ENCODE assay signal across 8 cellular contexts in genomic region chr4:152937535-152938236, GRCh38. TPM values are rescaled to one million over a fixed set of nuclear protein-coding genes. Genes with fewer than 3 reads are reported as not detected.
DNase-seq lines count a peak whose midpoint lies in the region; ATAC-seq and TF ChIP-seq lines count a peak whose summit lies in the region.

No MANE protein-coding gene starts in this region.

- H3K36me3 ChIP-seq in uterus: no peaks in the 10 kb centered on the region

- no peaks in the 10 kb centered on the region for H3K9me3 Mint-ChIP-seq in WTC11

- H3K9me3 ChIP-seq in uterus: no peaks in the 10 kb centered on the region

- H3K27me3 Mint-ChIP-seq in WTC11 (ENCODE audit: low read depth): peaks cover 27% of the 10 kb centered on the region

- H3K27ac ChIP-seq in uterus: peak overlapping the region in 1 of 2 donors; percentile 3

- peak overlapping the region; percentile 81 for H3K4me3 Mint-ChIP-seq in WTC11

- H3K27me3 ChIP-seq in uterus: peaks cover 0 to 2% of the 10 kb centered on the region in 2 donors

- no peak overlapping the region for H3K27ac Mint-ChIP-seq in WTC11

- CTCF ChIA-PET in WTC11 (lab: Charles Lee): interaction anchor here (1.2 to 3.1 kb wide), 5 partner anchors 13 to 190 kb away, joined by 4 to 26 read pairs (median 8); no protein-coding TSS in a partner anchor

- no peak for TF ChIP-seq POLR2A in uterus (IDR thresholded peaks at IDR 0.05)

- POLR2A ChIA-PET in WTC11 (lab: Charles Lee): interaction anchor here (0.5 to 3.2 kb wide), 3 partner anchors 38 to 158 kb away, joined by 3 to 18 read pairs (median 11); partner anchors contain the start of genes ARFIP1 and TIGD4

- peaks cover 9% of the 10 kb centered on the region; the same call in 1 of the 2 replicates for H3K36me3 Mint-ChIP-seq in WTC11

- peaks cover 50% of the 10 kb centered on the region for H3K4me1 Mint-ChIP-seq in WTC11

- peak overlapping the region; percentile 46 to 61 for H3K4me3 ChIP-seq in uterus

- TF ChIP-seq CTCF in WTC11 (IDR thresholded peaks at IDR 0.05): no peak
- TF ChIP-seq CTCF in uterus (IDR thresholded peaks at IDR 0.05): no peak

- peak; percentile 10 for DNase-seq in NCI-H1105 treated with DMSO at 0.1 percent for 48 hours (lab: John Stamatoyannopoulos, UW)
- no peak for DNase-seq in NCI-H1105 (lab: John Stamatoyannopoulos, UW)
- peak; percentile 37 for DNase-seq in WTC11 (ENCODE audit: low spot score)
- DNase-seq in fibroblast of gingiva (ENCODE audit: low read depth): peak; percentile 31
- DNase-seq in myocyte (ENCODE audit: low read depth): peak; percentile 66
- DNase-seq in uterus: peak in 1 of 2 donors; percentile 21
- DNase-seq in NOMO-1 treated with DMSO at 0.1 percent for 48 hours (lab: John Stamatoyannopoulos, UW; ENCODE audit: unreplicated experiment): no peak

- intact Hi-C loops in uterus (cut with DNase I; ENCODE audit: low total_unique reads): no loop called here

- no peaks in the 10 kb centered on the region for H3K4me1 ChIP-seq in uterus

- ATAC-seq in HG03432 (IDR thresholded peaks at IDR 0.05; ENCODE audit: unreplicated experiment): peak; percentile 49
- no peak for ATAC-seq in WTC11

TF ChIP-seq in WTC11, 78 proteins besides CTCF, POLR2A, EP300 and RAD21:
- no peak for TF ChIP-seq ZNF416 (CRISPR knock-in tag; IDR thresholded peaks at IDR 0.05)
- TF ChIP-seq, protein P1, sequence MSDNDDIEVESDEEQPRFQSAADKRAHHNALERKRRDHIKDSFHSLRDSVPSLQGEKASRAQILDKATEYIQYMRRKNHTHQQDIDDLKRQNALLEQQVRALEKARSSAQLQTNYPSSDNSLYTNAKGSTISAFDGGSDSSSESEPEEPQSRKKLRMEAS (CRISPR knock-in tag; IDR thresholded peaks at IDR 0.05): no peak
- TF ChIP-seq, protein P2, sequence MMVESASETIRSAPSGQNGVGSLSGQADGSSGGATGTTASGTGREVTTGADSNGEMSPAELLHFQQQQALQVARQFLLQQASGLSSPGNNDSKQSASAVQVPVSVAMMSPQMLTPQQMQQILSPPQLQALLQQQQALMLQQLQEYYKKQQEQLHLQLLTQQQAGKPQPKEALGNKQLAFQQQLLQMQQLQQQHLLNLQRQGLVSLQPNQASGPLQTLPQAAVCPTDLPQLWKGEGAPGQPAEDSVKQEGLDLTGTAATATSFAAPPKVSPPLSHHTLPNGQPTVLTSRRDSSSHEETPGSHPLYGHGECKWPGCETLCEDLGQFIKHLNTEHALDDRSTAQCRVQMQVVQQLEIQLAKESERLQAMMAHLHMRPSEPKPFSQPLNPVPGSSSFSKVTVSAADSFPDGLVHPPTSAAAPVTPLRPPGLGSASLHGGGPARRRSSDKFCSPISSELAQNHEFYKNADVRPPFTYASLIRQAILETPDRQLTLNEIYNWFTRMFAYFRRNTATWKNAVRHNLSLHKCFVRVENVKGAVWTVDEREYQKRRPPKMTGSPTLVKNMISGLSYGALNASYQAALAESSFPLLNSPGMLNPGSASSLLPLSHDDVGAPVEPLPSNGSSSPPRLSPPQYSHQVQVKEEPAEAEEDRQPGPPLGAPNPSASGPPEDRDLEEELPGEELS (CRISPR knock-in tag; IDR thresholded peaks at IDR 0.05): 0 out of 2 replicates have a peak, but pooled peaks have one; percentile 41
- no peak for TF ChIP-seq KAT7 (CRISPR knock-in tag; IDR thresholded peaks at IDR 0.05; ENCODE audit: borderline replicate concordance)

RNA-seq across cellular contexts. Expression of gene FHDC1, which starts 1.6 kb away (rescaled TPM):
- 15.5 to 18.1 TPM (median 17.1 TPM) in 3 replicates for total RNA-seq in WTC11 (2021)
- 0.72 and 0.73 TPM in 2 replicates for total RNA-seq in myocyte
- polyA plus RNA-seq in myocyte (2012): 0.45 TPM
- total RNA-seq in uterus: 1 to 10 TPM in 3 of 4 donors, under 1 TPM in 1; 0.88 to 10.0 (median 2.9) TPM

Comparison
In these comparisons a context has a peak if more than half of its experiments do, and no peak if none do; other contexts are left out.
1. DNase-seq: peak in NCI-H1105 treated with DMSO at 0.1 percent for 48 hours (single experiment), WTC11 (single experiment), fibroblast of gingiva (single experiment) and myocyte (single experiment); none in NCI-H1105 (single experiment) and NOMO-1 treated with DMSO at 0.1 percent for 48 hours (single experiment).